9 cellular contexts compared by ENCODE assay signal in genomic region chr10:101814466-101815041, GRCh38. TPM values are rescaled to one million over a fixed set of nuclear protein-coding genes. Genes with fewer than 3 reads are reported as not detected.
DNase-seq lines count a peak whose midpoint lies in the region; ATAC-seq, FAIRE-seq and TF ChIP-seq lines count a peak whose summit lies in the region.
"Had no signal": no experiment of that assay in that cellular context is flagged by ENCODE, and none has a peak within 500 bp of the region (broad histone marks: within the 10 kb centered on the region; RNA-seq: fewer than 3 reads in every experiment).

No MANE protein-coding gene starts in this region.

- ATAC-seq in HG02678 (IDR thresholded peaks at IDR 0.05; ENCODE audit: unreplicated experiment) (peak; percentile 29), K562 (no peak)
- ATAC-seq in natural killer cell treated with Interleukin-12 subunit alpha and Interleukin-12 subunit beta and Interleukin-15 and Interleukin-18, amount 100 ng/mL, for 72 hours = no peak

- no peak for TF ChIP-seq CTCF in K562 (IDR thresholded peaks at IDR 0.05 in 2 of 3, conservative IDR thresholded peaks at IDR 0.05 in 1 of 3; ENCODE audit: insufficient read depth in 2 of 3, low read depth in 1 of 3, low read length in 3 of 3)

- no peaks in the 10 kb centered on the region for H3K27me3 ChIP-seq in CD8-positive, alpha-beta memory T cell (ENCODE audit: insufficient read depth, low read length, poor library complexity, severe bottlenecking)
- no peaks in the 10 kb centered on the region for H3K27me3 ChIP-seq in K562 (ENCODE audit: control insufficient read depth in 2 of 2, insufficient read depth in 2 of 2, low read length in 2 of 2)

- peak overlapping the region in 1 of 2 experiments; percentile 96; a peak in 2 of 4 replicates for H3K9ac ChIP-seq in K562 (ENCODE audit: insufficient read depth in 1 of 2, low read depth in 2 of 2, low read length in 2 of 2)

- no peak for TF ChIP-seq POLR2A in K562 (conservative IDR thresholded peaks at IDR 0.05)

- in situ Hi-C loops in K562 (cut with MboI) = no loop called here

- TF ChIP-seq EP300 in K562 (IDR thresholded peaks at IDR 0.05; ENCODE audit: low read length) = no peak

- CTCF ChIA-PET in CD8-positive, alpha-beta memory T cell (lab: Charles Lee) = interaction anchor here (3.2 to 10.0 kb wide), 3 partner anchors 22 to 31 kb away, joined by 11 to 77 read pairs (median 21); partner anchors contain the start of gene NPM3
- CTCF ChIA-PET in K562 (lab: Yijun Ruan, JAX; ENCODE audit: low intra/inter-chr PET ratio) = no interaction called here

- peak overlapping the region; percentile 92 to 100 (median 97) for H3K4me3 Mint-ChIP-seq in CD8-positive, alpha-beta memory T cell
- peak overlapping the region; percentile 93 for H3K4me3 Mint-ChIP-seq in natural killer cell treated with Interleukin-12 subunit alpha and Interleukin-12 subunit beta and Interleukin-15 and Interleukin-18, amount 100 ng/mL, for 72 hours

- WGBS in K562 (ENCODE audit: insufficient coverage, low coverage, missing lambda C conversion rate) = 35% methylated on average over 8 of the region's 8 CpGs

- H2AFZ ChIP-seq in K562 (ENCODE audit: low read depth, low read length) = no peak overlapping the region

- peaks cover 54 to 64% (median 61%) of the 10 kb centered on the region in 3 donors for H3K4me1 Mint-ChIP-seq in CD8-positive, alpha-beta memory T cell
- H3K4me1 Mint-ChIP-seq in natural killer cell treated with Interleukin-12 subunit alpha and Interleukin-12 subunit beta and Interleukin-15 and Interleukin-18, amount 100 ng/mL, for 72 hours (ENCODE audit: low read depth in 2 of 2) = peaks cover 38 to 46% of the 10 kb centered on the region in 2 donors

- DNase-seq in CD8-positive, alpha-beta memory T cell = no peak
- DNase-seq in K562 (ENCODE audit: extremely low read depth in 1 of 4, low spot score in 3 of 4) (no peak), GDM1 (lab: John Stamatoyannopoulos, UW) (no peak), cerebellum (ENCODE audit: low spot score) (no peak)
- DNase-seq in natural killer cell treated with Interleukin-12 subunit alpha and Interleukin-12 subunit beta and Interleukin-15 and Interleukin-18, amount 100 ng/mL, for 72 hours (ENCODE audit: low spot score) = no peak
- no peak for DNase-seq in stimulated activated CD4-positive, alpha-beta T cell treated with anti-CD3 and anti-CD28 coated beads, Interleukin-4, amount 100 ng/mL, for 1 hour
- no peak for DNase-seq in activated CD4-positive, alpha-beta T cell treated with anti-CD3 and anti-CD28 coated beads, Interleukin-2, amount 50 U/mL, for 1 hour

- H3K9me3 Mint-ChIP-seq in CD8-positive, alpha-beta memory T cell = no peaks in the 10 kb centered on the region
- no peaks in the 10 kb centered on the region for H3K9me3 Mint-ChIP-seq in natural killer cell treated with Interleukin-12 subunit alpha and Interleukin-12 subunit beta and Interleukin-15 and Interleukin-18, amount 100 ng/mL, for 72 hours

- no peak overlapping the region for H3K27ac ChIP-seq in CD8-positive, alpha-beta memory T cell (ENCODE audit: low read depth, low read length)
- H3K27ac ChIP-seq in K562 (ENCODE audit: extremely low read depth, low read depth, low read length) = no peak overlapping the region; the same call in 2 of the 3 replicates

- peak; percentile 61 for FAIRE-seq in K562 (lab: Jason Lieb, UNC)

- H4K20me1 ChIP-seq in K562 (replicated peaks; ENCODE audit: control insufficient read depth, insufficient read depth, low read length) = peaks cover 35% of the 10 kb centered on the region

- H3K79me2 ChIP-seq in K562 (ENCODE audit: control insufficient read depth, insufficient read depth, low read length) = peaks cover 94% of the 10 kb centered on the region

- peaks cover 43% of the 10 kb centered on the region for H3K4me1 ChIP-seq in CD8-positive, alpha-beta memory T cell (ENCODE audit: insufficient read depth, low read length)
- peaks cover 9% of the 10 kb centered on the region in 2 experiments; a peak in 4 of 5 replicates for H3K4me1 ChIP-seq in K562 (replicated peaks in 1 of 2; ENCODE audit: control insufficient read depth in 2 of 2, insufficient read depth in 2 of 2, low read length in 2 of 2)

- POLR2A ChIA-PET in CD8-positive, alpha-beta memory T cell (lab: Charles Lee) = no interaction called here
- POLR2A ChIA-PET in K562 (lab: Yijun Ruan, JAX) = interaction anchor here (0.6 to 2.1 kb wide), 4 partner anchors 10 to 243 kb away, joined by 3 to 6 read pairs (median 3); no protein-coding TSS in a partner anchor

- peaks cover 0 to 74% (median 12%) of the 10 kb centered on the region in 3 donors for H3K36me3 Mint-ChIP-seq in CD8-positive, alpha-beta memory T cell
- H3K36me3 Mint-ChIP-seq in natural killer cell treated with Interleukin-12 subunit alpha and Interleukin-12 subunit beta and Interleukin-15 and Interleukin-18, amount 100 ng/mL, for 72 hours = peaks cover 17% of the 10 kb centered on the region

- H3K9me1 ChIP-seq in K562 (ENCODE audit: control insufficient read depth, insufficient read depth, low read length) = no peaks in the 10 kb centered on the region

- H3K27ac Mint-ChIP-seq in CD8-positive, alpha-beta memory T cell = peak overlapping the region; percentile 64 to 97 (median 86)
- H3K27ac Mint-ChIP-seq in natural killer cell treated with Interleukin-12 subunit alpha and Interleukin-12 subunit beta and Interleukin-15 and Interleukin-18, amount 100 ng/mL, for 72 hours = peak overlapping the region; percentile 84 to 85

- H3K4me3 ChIP-seq in CD8-positive, alpha-beta memory T cell (ENCODE audit: low read length) = peak overlapping the region; percentile 79
- H3K4me3 ChIP-seq in K562 = peak overlapping the region; percentile 98

- H3K36me3 ChIP-seq in CD8-positive, alpha-beta memory T cell (ENCODE audit: insufficient read depth, low read length) = peaks cover 22% of the 10 kb centered on the region
- peaks cover 50% of the 10 kb centered on the region for H3K36me3 ChIP-seq in K562 (ENCODE audit: control insufficient read depth, insufficient read depth, low read length)

- peaks cover 0 to 4% of the 10 kb centered on the region in 2 donors for H3K27me3 Mint-ChIP-seq in CD8-positive, alpha-beta memory T cell
- H3K27me3 Mint-ChIP-seq in natural killer cell treated with Interleukin-12 subunit alpha and Interleukin-12 subunit beta and Interleukin-15 and Interleukin-18, amount 100 ng/mL, for 72 hours = no peaks in the 10 kb centered on the region

- intact Hi-C loops in K562 (cut with micrococcal nuclease) = no loop called here

- TF ChIP-seq RAD21 in K562 (CRISPR knock-in tag; conservative IDR thresholded peaks at IDR 0.05 in 1 of 2, IDR thresholded peaks at IDR 0.05 in 1 of 2) = no peak

- no peaks in the 10 kb centered on the region for H3K9me3 ChIP-seq in CD8-positive, alpha-beta memory T cell (ENCODE audit: low read length)
- H3K9me3 ChIP-seq in K562 (replicated peaks; ENCODE audit: control insufficient read depth, insufficient read depth, low read depth, low read length) = no peaks in the 10 kb centered on the region

- BruUV-seq in K562 (replicated peaks; lab: Mats Ljungman, UMichigan) = no TSS peak

- H3K4me2 ChIP-seq in K562 (ENCODE audit: insufficient read depth, low read length) = peak overlapping the region; percentile 72

RNA-seq across cellular contexts. Expression of gene OGA, which starts 3.7 kb away (rescaled TPM):
- total RNA-seq in CD8-positive, alpha-beta memory T cell = 100 to 1,000 TPM in 1 of 2 experiments, 10 to 100 TPM in 1; 95.8 to 109 TPM
- 45.7 TPM for polyA plus RNA-seq in CD8-positive, alpha-beta memory T cell
- total RNA-seq in K562 (2011; cell fraction: chromatin; rRNA removed; ENCODE audit: low replicate concordance) = 146 and 468 TPM in 2 replicates
- 65.4 and 98.2 TPM in 2 replicates for total RNA-seq in K562 (2011; cell fraction: nucleolus; rRNA removed)
- 193 and 258 TPM in 2 replicates for total RNA-seq in K562 (2011; cell fraction: nucleoplasm; rRNA removed)
- total RNA-seq in K562 (2014; rRNA removed) (47.5 and 51.3 TPM in 2 replicates), K562 (2014; rRNA removed; fragmentation: Illumina TruSeq; extraction: Trizol) (67.1 and 72.2 TPM in 2 replicates), K562 (2015; rRNA removed; fragmentation: Illumina TruSeq; extraction: Trizol) (58.4 and 60.7 TPM in 2 replicates), K562 (2021) (41.6 and 54.3 TPM in 2 replicates), cerebellum (295 TPM)
- polyA plus RNA-seq in K562 (2011; rRNA removed) (73.5 and 79.9 TPM in 2 replicates), K562 (2014; fragmentation: Illumina TruSeq; extraction: Trizol) (61.1 and 61.2 TPM in 2 replicates), K562 (2014; fragmentation: Nextera tagmentation; extraction: Ambion mirVana) (10 to 100 TPM; 13.5 to 18.6 TPM), K562 (2014; rRNA removed) (59.5 and 61.8 TPM in 2 replicates)
- polyA plus RNA-seq in K562 (2011; cell fraction: cytosol; rRNA removed) = 7.7 and 23.2 TPM in 2 replicates
- 116 and 157 TPM in 2 replicates for polyA plus RNA-seq in K562 (2011; cell fraction: nucleus; rRNA removed)
- 42.3 and 50.2 TPM in 2 replicates for polyA plus RNA-seq in K562 (2012)
- 82.2 and 103 TPM in 2 replicates for polyA minus RNA-seq in K562 (2011; rRNA and poly(A)+ RNA removed)
- 25.0 and 32.5 TPM in 2 replicates for polyA minus RNA-seq in K562 (2011; cell fraction: cytosol; rRNA and poly(A)+ RNA removed)
- polyA minus RNA-seq in K562 (2011; cell fraction: nucleus; rRNA and poly(A)+ RNA removed) = 36.2 and 78.1 TPM in 2 replicates
- 100 to 1,000 TPM; 174 to 237 TPM for total RNA-seq in natural killer cell treated with Interleukin-12 subunit alpha and Interleukin-12 subunit beta and Interleukin-15 and Interleukin-18, amount 100 ng/mL, for 72 hours

RNA-seq across cellular contexts. Expression of gene KCNIP2, which starts 29.0 kb away (rescaled TPM):
- total RNA-seq in CD8-positive, alpha-beta memory T cell = 1 to 10 TPM in 1 of 2 experiments, under 1 TPM in 1; 0.96 to 1.0 TPM
- not detected for polyA plus RNA-seq in CD8-positive, alpha-beta memory T cell
- total RNA-seq in K562 (2011; cell fraction: chromatin; rRNA removed; ENCODE audit: low replicate concordance) = 32.6 and 43.2 TPM in 2 replicates
- total RNA-seq in K562 (2011; cell fraction: nucleolus; rRNA removed) = 16.7 and 18.7 TPM in 2 replicates
- total RNA-seq in K562 (2011; cell fraction: nucleoplasm; rRNA removed) = 49.0 and 80.9 TPM in 2 replicates
- 2.9 and 4.2 TPM in 2 replicates for total RNA-seq in K562 (2014; rRNA removed)
- total RNA-seq in K562 (2014; rRNA removed; fragmentation: Illumina TruSeq; extraction: Trizol) = 2.9 and 4.0 TPM in 2 replicates
- 3.2 and 4.1 TPM in 2 replicates for total RNA-seq in K562 (2015; rRNA removed; fragmentation: Illumina TruSeq; extraction: Trizol)
- total RNA-seq in K562 (2021) = 4.8 and 7.6 TPM in 2 replicates
- polyA plus RNA-seq in K562 (2011; rRNA removed) = 7.1 and 9.5 TPM in 2 replicates
- 1.7 and 3.2 TPM in 2 replicates for polyA plus RNA-seq in K562 (2011; cell fraction: cytosol; rRNA removed)
- 57.8 and 62.2 TPM in 2 replicates for polyA plus RNA-seq in K562 (2011; cell fraction: nucleus; rRNA removed)
- 6.0 and 9.6 TPM in 2 replicates for polyA plus RNA-seq in K562 (2012)
- polyA plus RNA-seq in K562 (2014; fragmentation: Illumina TruSeq; extraction: Trizol) = 6.3 and 7.9 TPM in 2 replicates
- polyA plus RNA-seq in K562 (2014; fragmentation: Nextera tagmentation; extraction: Ambion mirVana) = 1 to 10 TPM; 2.5 to 3.2 TPM
- polyA plus RNA-seq in K562 (2014; rRNA removed) = 6.2 and 6.6 TPM in 2 replicates
- 2.1 and 4.6 TPM in 2 replicates for polyA minus RNA-seq in K562 (2011; rRNA and poly(A)+ RNA removed)
- polyA minus RNA-seq in K562 (2011; cell fraction: cytosol; rRNA and poly(A)+ RNA removed) = 0.91 TPM in 1 of 2 replicates, not detected in the other
- 5.5 and 11.3 TPM in 2 replicates for polyA minus RNA-seq in K562 (2011; cell fraction: nucleus; rRNA and poly(A)+ RNA removed)
- total RNA-seq in natural killer cell treated with Interleukin-12 subunit alpha and Interleukin-12 subunit beta and Interleukin-15 and Interleukin-18, amount 100 ng/mL, for 72 hours = 1 to 10 TPM; 2.2 to 6.8 TPM
- total RNA-seq in cerebellum = 8.3 TPM

RNA-seq across cellular contexts. Expression of gene NPM3, which starts 31.3 kb away (rescaled TPM):
- 100 to 1,000 TPM; 209 to 217 TPM for total RNA-seq in CD8-positive, alpha-beta memory T cell
- polyA plus RNA-seq in CD8-positive, alpha-beta memory T cell = 7.5 TPM
- 7.6 and 17.3 TPM in 2 replicates for total RNA-seq in K562 (2011; cell fraction: chromatin; rRNA removed; ENCODE audit: low replicate concordance)
- total RNA-seq in K562 (2011; cell fraction: nucleolus; rRNA removed) = 26.8 and 34.0 TPM in 2 replicates
- 22.0 and 23.0 TPM in 2 replicates for total RNA-seq in K562 (2011; cell fraction: nucleoplasm; rRNA removed)
- total RNA-seq in K562 (2014; rRNA removed) = 171 and 204 TPM in 2 replicates
- total RNA-seq in K562 (2014; rRNA removed; fragmentation: Illumina TruSeq; extraction: Trizol) = 85.8 and 114 TPM in 2 replicates
- 108 and 112 TPM in 2 replicates for total RNA-seq in K562 (2015; rRNA removed; fragmentation: Illumina TruSeq; extraction: Trizol)
- 147 and 148 TPM in 2 replicates for total RNA-seq in K562 (2021)
- 88.9 and 97.4 TPM in 2 replicates for polyA plus RNA-seq in K562 (2011; rRNA removed)
- 141 and 176 TPM in 2 replicates for polyA plus RNA-seq in K562 (2011; cell fraction: cytosol; rRNA removed)
- polyA plus RNA-seq in K562 (2011; cell fraction: nucleus; rRNA removed) = 72.2 and 89.1 TPM in 2 replicates
- 76.1 and 130 TPM in 2 replicates for polyA plus RNA-seq in K562 (2012)
- 204 and 239 TPM in 2 replicates for polyA plus RNA-seq in K562 (2014; fragmentation: Illumina TruSeq; extraction: Trizol)
- 10 to 100 TPM; 15.2 to 54.4 TPM for polyA plus RNA-seq in K562 (2014; fragmentation: Nextera tagmentation; extraction: Ambion mirVana)
- polyA plus RNA-seq in K562 (2014; rRNA removed) = 161 and 168 TPM in 2 replicates
- polyA minus RNA-seq in K562 (2011; rRNA and poly(A)+ RNA removed) = 48.1 and 61.6 TPM in 2 replicates
- polyA minus RNA-seq in K562 (2011; cell fraction: cytosol; rRNA and poly(A)+ RNA removed) = 36.0 and 44.2 TPM in 2 replicates
- 11.2 and 12.2 TPM in 2 replicates for polyA minus RNA-seq in K562 (2011; cell fraction: nucleus; rRNA and poly(A)+ RNA removed)
- total RNA-seq in natural killer cell treated with Interleukin-12 subunit alpha and Interleukin-12 subunit beta and Interleukin-15 and Interleukin-18, amount 100 ng/mL, for 72 hours = 100 to 1,000 TPM in 1 of 2 donors, 10 to 100 TPM in 1; 52.5 to 157 TPM
- 13.0 TPM for total RNA-seq in cerebellum

RNA-seq across cellular contexts. Expression of gene FGF8, which starts 38.6 kb away (rescaled TPM):
- not detected for total RNA-seq in CD8-positive, alpha-beta memory T cell
- not detected for polyA plus RNA-seq in CD8-positive, alpha-beta memory T cell
- not detected in 2 replicates for total RNA-seq in K562 (2011; cell fraction: chromatin; rRNA removed; ENCODE audit: low replicate concordance)
- 0.67 TPM in 1 of 2 replicates, not detected in the other for total RNA-seq in K562 (2011; cell fraction: nucleolus; rRNA removed)
- 1.0 TPM in 1 of 2 replicates, not detected in the other for total RNA-seq in K562 (2011; cell fraction: nucleoplasm; rRNA removed)
- total RNA-seq in K562 (2014; rRNA removed) (0.82 TPM in 1 of 2 replicates, not detected in the other), K562 (2014; rRNA removed; fragmentation: Illumina TruSeq; extraction: Trizol) (not detected in 2 replicates), K562 (2015; rRNA removed; fragmentation: Illumina TruSeq; extraction: Trizol) (not detected in 2 replicates), K562 (2021) (0.29 and 0.31 TPM in 2 replicates), cerebellum (1.2 TPM)
- polyA plus RNA-seq in K562 (2011; rRNA removed) (0.13 and 0.24 TPM in 2 replicates), K562 (2014; fragmentation: Illumina TruSeq; extraction: Trizol) (not detected in 2 replicates), K562 (2014; fragmentation: Nextera tagmentation; extraction: Ambion mirVana) (not detected), K562 (2014; rRNA removed) (0.28 and 0.44 TPM in 2 replicates)
- polyA plus RNA-seq in K562 (2011; cell fraction: cytosol; rRNA removed) = 0.73 TPM in 1 of 2 replicates, not detected in the other
- polyA plus RNA-seq in K562 (2011; cell fraction: nucleus; rRNA removed) = 1.5 TPM in 2 replicates
- 0.09 TPM in 1 of 2 replicates, not detected in the other for polyA plus RNA-seq in K562 (2012)
- polyA minus RNA-seq in K562 (2011; rRNA and poly(A)+ RNA removed) = not detected in 2 replicates
- not detected in 2 replicates for polyA minus RNA-seq in K562 (2011; cell fraction: cytosol; rRNA and poly(A)+ RNA removed)
- 0.54 TPM in 1 of 2 replicates, not detected in the other for polyA minus RNA-seq in K562 (2011; cell fraction: nucleus; rRNA and poly(A)+ RNA removed)
- not detected for total RNA-seq in natural killer cell treated with Interleukin-12 subunit alpha and Interleukin-12 subunit beta and Interleukin-15 and Interleukin-18, amount 100 ng/mL, for 72 hours
- total RNA-seq: subcutaneous adipose tissue had no signal
